Comparison of ENCODE assay signal across 18 cellular contexts in the genomic region with DNA sequence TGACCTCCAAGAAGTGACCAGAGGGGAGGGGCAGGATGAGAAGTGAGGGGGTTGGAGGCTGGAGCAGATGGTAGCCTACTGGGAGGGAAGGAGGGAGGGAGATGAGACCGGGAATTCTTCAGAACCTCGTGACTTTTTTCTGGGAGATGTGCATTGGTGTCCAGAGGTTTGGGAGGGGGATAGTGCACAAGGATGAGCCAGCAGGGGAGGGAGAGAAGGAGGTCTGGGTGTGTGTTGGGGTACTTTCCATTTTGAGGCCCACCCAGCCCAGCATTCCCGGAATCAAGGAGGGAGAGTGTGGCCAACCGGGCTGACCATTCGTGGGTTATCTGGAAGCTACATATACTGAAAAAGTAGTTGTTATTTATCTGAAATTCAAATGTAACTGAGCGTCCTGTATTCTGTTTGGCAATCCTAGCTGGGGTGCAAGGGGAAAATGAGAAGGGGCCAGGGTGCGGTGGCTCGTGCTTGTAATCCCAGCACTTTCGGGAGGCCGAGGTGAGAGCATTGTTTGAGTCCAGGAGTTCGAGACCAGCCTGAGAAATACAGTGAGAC. TPM values are rescaled to one million over a fixed set of nuclear protein-coding genes. Genes with fewer than 3 reads are reported as not detected.
DNase-seq lines count a peak whose midpoint lies in the region; ATAC-seq, FAIRE-seq and TF ChIP-seq lines count a peak whose summit lies in the region.
"Had no signal": no experiment of that assay in that cellular context is flagged by ENCODE, and none has a peak within 500 bp of the region (broad histone marks: within the 10 kb centered on the region; RNA-seq: fewer than 3 reads in every experiment).

No MANE protein-coding gene starts in this region.

- WGBS in HepG2 (ENCODE audit: low lambda C conversion rate): 68% methylated on average over 11 of the region's 11 CpGs

- H3K4me1 Mint-ChIP-seq in activated B cell treated with CpG ODN at 0.5 μM for 24 hours: peaks cover 67% of the 10 kb centered on the region
- H3K4me1 Mint-ChIP-seq in stimulated activated memory B cell treated with anti-CD40 and anti-IgM and Interleukin-4, amounts not matched to agents 10 μg/mL and 1 μg/mL and 100 μg/mL, for 72 hours: peaks cover 79% of the 10 kb centered on the region

- H2AFZ ChIP-seq in HepG2 (ENCODE audit: low read length): no peak overlapping the region

- POLR2A ChIA-PET in activated B cell treated with CpG ODN at 0.5 μM for 24 hours (lab: Charles Lee): interaction anchor here (0.6 kb wide), 1 partner anchor 32 kb away, joined by 3 read pairs; no protein-coding TSS in a partner anchor
- POLR2A ChIA-PET in HepG2 (lab: Yijun Ruan, JAX): interaction anchor here (1.0 to 8.0 kb wide), 7 partner anchors 9 to 352 kb away, joined by 3 to 278 read pairs (median 5); a partner anchor contains a TSS

- intact Hi-C loops in activated B cell treated with CpG ODN at 0.5 μM for 24 hours (cut with micrococcal nuclease) (no loop called here), HepG2 (cut with micrococcal nuclease; ENCODE audit: unreplicated experiment) (no loop called here), head of caudate nucleus (cut with DNase I) (no loop called here), gastrocnemius medialis (cut with DNase I; ENCODE audit: low total_unique reads) (no loop called here)

- FAIRE-seq in HepG2 (lab: Jason Lieb, UNC): no peak
- FAIRE-seq: H54 had no signal

- TF ChIP-seq EP300 in HepG2 (IDR thresholded peaks at IDR 0.05; ENCODE audit: low read depth in 2 of 2, low read length in 2 of 2) (no peak), HepG2 (CRISPR knock-in tag; IDR thresholded peaks at IDR 0.05; ENCODE audit: borderline replicate concordance) (no peak)

- in situ Hi-C loops in HepG2 (cut with HindIII; ENCODE audit: extremely low pct_ligation_motif_present, low pct_unique_long_range_greater_than_20kb): no loop called here
- in situ Hi-C loops in gastrocnemius medialis (cut with MboI; ENCODE audit: low sequenced_read_pairs in 4 of 4): loop anchor here in 2 of 4 donors (25.0 kb wide), 2 partner anchors 212 to 337 kb away; a partner anchor contains a TSS

- no peak for TF ChIP-seq RAD21 in HepG2 (CRISPR knock-in tag; IDR thresholded peaks at IDR 0.05)

- H4K20me1 ChIP-seq in HepG2 (ENCODE audit: insufficient read depth, low read length): peaks cover 6% of the 10 kb centered on the region

- TF ChIP-seq POLR2A in HepG2 (IDR thresholded peaks at IDR 0.05; ENCODE audit: insufficient read depth in 1 of 2, low read depth in 2 of 2, low read length in 2 of 2) (no peak), gastrocnemius medialis (IDR thresholded peaks at IDR 0.05) (no peak)

- H3K9ac ChIP-seq in HepG2 (ENCODE audit: insufficient read depth, low read depth, low read length): peak overlapping the region; percentile 70

- DNase-seq in activated B cell treated with CpG ODN at 0.5 μM for 24 hours: no peak
- DNase-seq in HepG2 (ENCODE audit: low spot score): no peak
- no peak for DNase-seq in head of caudate nucleus
- no peak for DNase-seq in gastrocnemius medialis
- DNase-seq: activated CD8-positive, alpha-beta T cell treated with anti-CD3 and anti-CD28 coated beads, Interleukin-2, amount 10 ng/mL, durations not matched to agents 7 days and 5 days; activated T-cell treated with anti-CD3 and anti-CD28 coated beads, Interleukin-2, amount 50 U/mL, for 72 hours; Calu3; cortex of kidney; NCI-H1436 treated with DMSO at 0.1 percent for 48 hours; NCI-H2171 treated with DMSO at 0.1 percent for 48 hours had no signal

- H3K4me3 ChIP-seq in HepG2 (replicated peaks in 1 of 3; ENCODE audit: insufficient read depth in 1 of 3, low read depth in 2 of 3, low read length in 3 of 3) (peak overlapping the region in 1 of 3 experiments; percentile 58; a peak in 1 of 6 replicates), gastrocnemius medialis (no peak overlapping the region)
- H3K4me3 ChIP-seq: ovary, SK-N-MC had no signal

- H3K36me3 Mint-ChIP-seq in activated B cell treated with CpG ODN at 0.5 μM for 24 hours (ENCODE audit: low read depth): peaks cover 4% of the 10 kb centered on the region
- H3K36me3 Mint-ChIP-seq in stimulated activated memory B cell treated with anti-CD40 and anti-IgM and Interleukin-4, amounts not matched to agents 10 μg/mL and 1 μg/mL and 100 μg/mL, for 72 hours: peaks cover 4% of the 10 kb centered on the region
- H3K36me3 Mint-ChIP-seq: activated naive CD4-positive, alpha-beta T cell treated with anti-CD3 and anti-CD28 coated beads, Interleukin-2, amount 50 U/mL, for 72 hours; WTC11 had no signal

- H3K27me3 ChIP-seq in HepG2 (ENCODE audit: control insufficient read depth in 1 of 2, insufficient read depth in 2 of 2, low read length in 2 of 2) (peaks cover 0 to 3% of the 10 kb centered on the region in 2 experiments; a peak in 1 of 5 replicates), gastrocnemius medialis (no peaks in the 10 kb centered on the region)
- H3K27me3 ChIP-seq: ovary had no signal

- H3K27ac Mint-ChIP-seq in activated B cell treated with CpG ODN at 0.5 μM for 24 hours: peak overlapping the region; percentile 80
- peak overlapping the region; percentile 43 for H3K27ac Mint-ChIP-seq in stimulated activated memory B cell treated with anti-CD40 and anti-IgM and Interleukin-4, amounts not matched to agents 10 μg/mL and 1 μg/mL and 100 μg/mL, for 72 hours
- H3K27ac Mint-ChIP-seq: activated CD8-positive, alpha-beta T cell treated with anti-CD3 and anti-CD28 coated beads, Interleukin-2, amount 10 ng/mL, durations not matched to agents 7 days and 5 days; activated T-cell treated with anti-CD3 and anti-CD28 coated beads, Interleukin-2, amount 50 U/mL, for 72 hours; T-helper 2 cell treated with Interferon-gamma antibody and Interleukin-4, amounts not matched to agents 5 μg/mL and 100 μg/mL, for 36 hours; WTC11 had no signal

- H3K4me1 ChIP-seq in HepG2 (ENCODE audit: insufficient read depth, low read length) (peaks cover 91% of the 10 kb centered on the region), gastrocnemius medialis (no peaks in the 10 kb centered on the region)

- H3K36me3 ChIP-seq in HepG2 (replicated peaks in 1 of 2; ENCODE audit: control insufficient read depth in 1 of 2, insufficient read depth in 2 of 2, low read length in 2 of 2): no peaks in the 10 kb centered on the region
- H3K36me3 ChIP-seq in gastrocnemius medialis: no peaks in the 10 kb centered on the region
- H3K36me3 ChIP-seq: ovary had no signal

- H3K9me3 ChIP-seq in HepG2 (ENCODE audit: low read length) (no peaks in the 10 kb centered on the region), gastrocnemius medialis (no peaks in the 10 kb centered on the region)
- H3K9me3 ChIP-seq: ovary had no signal

- H3K4me3 Mint-ChIP-seq in activated B cell treated with CpG ODN at 0.5 μM for 24 hours: no peak overlapping the region
- H3K4me3 Mint-ChIP-seq in stimulated activated memory B cell treated with anti-CD40 and anti-IgM and Interleukin-4, amounts not matched to agents 10 μg/mL and 1 μg/mL and 100 μg/mL, for 72 hours: no peak overlapping the region
- H3K4me3 Mint-ChIP-seq: activated CD8-positive, alpha-beta T cell treated with anti-CD3 and anti-CD28 coated beads, Interleukin-2, amount 10 ng/mL, durations not matched to agents 7 days and 5 days; activated T-cell treated with anti-CD3 and anti-CD28 coated beads, Interleukin-2, amount 50 U/mL, for 72 hours; T-helper 2 cell treated with Interferon-gamma antibody and Interleukin-4, amounts not matched to agents 5 μg/mL and 100 μg/mL, for 36 hours; WTC11 had no signal

- no peak for TF ChIP-seq CTCF in activated B cell treated with CpG ODN at 0.5 μM for 24 hours (IDR thresholded peaks at IDR 0.05)
- no peak for TF ChIP-seq CTCF in HepG2 (CRISPR knock-in tag; IDR thresholded peaks at IDR 0.05)
- no peak for TF ChIP-seq CTCF in gastrocnemius medialis (IDR thresholded peaks at IDR 0.05 in 4 of 5, conservative IDR thresholded peaks at IDR 0.05 in 1 of 5)

- no peaks in the 10 kb centered on the region for H3K27me3 Mint-ChIP-seq in activated B cell treated with CpG ODN at 0.5 μM for 24 hours
- H3K27me3 Mint-ChIP-seq in stimulated activated memory B cell treated with anti-CD40 and anti-IgM and Interleukin-4, amounts not matched to agents 10 μg/mL and 1 μg/mL and 100 μg/mL, for 72 hours: no peaks in the 10 kb centered on the region

- peak overlapping the region; percentile 90; the same call in 1 of the 2 replicates for H3K4me2 ChIP-seq in HepG2 (ENCODE audit: low read depth, low read length)

- peaks cover 14% of the 10 kb centered on the region for H3K79me2 ChIP-seq in HepG2 (ENCODE audit: insufficient read depth, low read length)

- no TSS peak for BruUV-seq in HepG2 (replicated peaks; lab: Mats Ljungman, UMichigan)

- ATAC-seq in activated B cell treated with CpG ODN at 0.5 μM for 24 hours (ENCODE audit: low read depth) (no peak), HepG2 (no peak), gastrocnemius medialis (no peak)
- no peak for ATAC-seq in stimulated activated memory B cell treated with anti-CD40 and anti-IgM and Interleukin-4, amounts not matched to agents 10 μg/mL and 1 μg/mL and 100 μg/mL, for 72 hours
- ATAC-seq: activated CD8-positive, alpha-beta T cell treated with anti-CD3 and anti-CD28 coated beads, Interleukin-2, amount 10 ng/mL, durations not matched to agents 7 days and 5 days; activated naive CD4-positive, alpha-beta T cell treated with anti-CD3 and anti-CD28 coated beads, Interleukin-2, amount 50 U/mL, for 72 hours; activated T-cell treated with anti-CD3 and anti-CD28 coated beads, Interleukin-2, amount 50 U/mL, for 72 hours; WTC11 had no signal

- H3K9me3 Mint-ChIP-seq in activated B cell treated with CpG ODN at 0.5 μM for 24 hours: no peaks in the 10 kb centered on the region
- H3K9me3 Mint-ChIP-seq in stimulated activated memory B cell treated with anti-CD40 and anti-IgM and Interleukin-4, amounts not matched to agents 10 μg/mL and 1 μg/mL and 100 μg/mL, for 72 hours: no peaks in the 10 kb centered on the region
- H3K9me3 Mint-ChIP-seq: activated naive CD4-positive, alpha-beta T cell treated with anti-CD3 and anti-CD28 coated beads, Interleukin-2, amount 50 U/mL, for 72 hours; activated T-cell treated with anti-CD3 and anti-CD28 coated beads, Interleukin-2, amount 50 U/mL, for 72 hours; T-helper 2 cell treated with Interferon-gamma antibody and Interleukin-4, amounts not matched to agents 5 μg/mL and 100 μg/mL, for 36 hours had no signal

- H3K27ac ChIP-seq in HepG2 (ENCODE audit: extremely low read length, insufficient read depth, low read length) (peak overlapping the region; percentile 90), gastrocnemius medialis (no peak overlapping the region)
- H3K27ac ChIP-seq: SK-N-MC had no signal

- CTCF ChIA-PET in activated B cell treated with CpG ODN at 0.5 μM for 24 hours (lab: Charles Lee): interaction anchor here (1.1 kb wide), 1 partner anchor 13 kb away, joined by 3 read pairs; a partner anchor contains a TSS
- CTCF ChIA-PET in HepG2 (lab: Yijun Ruan, JAX; ENCODE audit: low intra/inter-chr PET ratio, low total read pairs): no interaction called here

RNA-seq across cellular contexts. Expression of a gene that starts 4.3 kb away (rescaled TPM):
- 0.44 and 0.53 TPM in 2 replicates for total RNA-seq in activated B cell treated with CpG ODN at 0.5 μM for 24 hours
- total RNA-seq in HepG2 (2016; rRNA removed; fragmentation: Illumina TruSeq; extraction: Trizol): 700 and 1,455 TPM in 2 replicates
- total RNA-seq in HepG2 (2016; cell fraction: cytosol; rRNA removed; fragmentation: Illumina TruSeq; extraction: Trizol; ENCODE audit: low read depth): 160 and 192 TPM in 2 replicates
- 643 and 1,412 TPM in 2 replicates for total RNA-seq in HepG2 (2016; cell fraction: insoluble cytoplasmic fraction; rRNA removed; fragmentation: Illumina TruSeq; extraction: Trizol)
- total RNA-seq in HepG2 (2016; cell fraction: membrane; rRNA removed; fragmentation: Illumina TruSeq; extraction: Trizol): 268 and 291 TPM in 2 replicates
- 1,410 and 1,846 TPM in 2 replicates for total RNA-seq in HepG2 (2016; cell fraction: nucleus; rRNA removed; fragmentation: Illumina TruSeq; extraction: Trizol)
- polyA plus RNA-seq in HepG2 (2011; rRNA removed): 6,272 and 9,798 TPM in 2 replicates
- 4,601 and 7,618 TPM in 2 replicates for polyA plus RNA-seq in HepG2 (2011; cell fraction: cytosol; rRNA removed)
- polyA plus RNA-seq in HepG2 (2011; cell fraction: nucleus; rRNA removed): 6,023 and 6,891 TPM in 2 replicates
- polyA plus RNA-seq in HepG2 (2012): 3,859 and 6,494 TPM in 2 replicates
- 195 and 210 TPM in 2 replicates for polyA plus RNA-seq in HepG2 (2016; cell fraction: cytosol; fragmentation: Illumina TruSeq; extraction: Trizol; ENCODE audit: low read depth)
- polyA plus RNA-seq in HepG2 (2016; cell fraction: insoluble cytoplasmic fraction; fragmentation: Illumina TruSeq; extraction: Trizol; ENCODE audit: low read depth): 903 and 1,023 TPM in 2 replicates
- polyA plus RNA-seq in HepG2 (2016; cell fraction: membrane; fragmentation: Illumina TruSeq; extraction: Trizol; ENCODE audit: low read depth): 286 and 340 TPM in 2 replicates
- 3,631 and 3,793 TPM in 2 replicates for polyA plus RNA-seq in HepG2 (2016; cell fraction: nucleus; fragmentation: Illumina TruSeq; extraction: Trizol; ENCODE audit: insufficient read depth, low read depth)
- polyA minus RNA-seq in HepG2 (2011; rRNA and poly(A)+ RNA removed; ENCODE audit: low replicate concordance): 785 and 9,683 TPM in 2 replicates
- polyA minus RNA-seq in HepG2 (2011; cell fraction: cytosol; rRNA and poly(A)+ RNA removed): 2,000 and 4,520 TPM in 2 replicates
- 1,680 and 2,385 TPM in 2 replicates for polyA minus RNA-seq in HepG2 (2011; cell fraction: nucleus; rRNA and poly(A)+ RNA removed)
- total RNA-seq in gastrocnemius medialis: 100 to 1,000 TPM in 1 of 4 donors, 10 to 100 TPM in 3; 25.9 to 121 (median 70.6) TPM

RNA-seq across cellular contexts. Expression of a gene that starts 12.7 kb away (rescaled TPM):
- total RNA-seq in activated B cell treated with CpG ODN at 0.5 μM for 24 hours (53.5 and 55.6 TPM in 2 replicates), HepG2 (2016; rRNA removed; fragmentation: Illumina TruSeq; extraction: Trizol) (24.1 and 36.4 TPM in 2 replicates), gastrocnemius medialis (10 to 100 TPM; 22.6 to 40.3 (median 32.3) TPM)
- total RNA-seq in HepG2 (2016; cell fraction: cytosol; rRNA removed; fragmentation: Illumina TruSeq; extraction: Trizol; ENCODE audit: low read depth): 38.0 and 46.7 TPM in 2 replicates
- 17.4 and 36.4 TPM in 2 replicates for total RNA-seq in HepG2 (2016; cell fraction: insoluble cytoplasmic fraction; rRNA removed; fragmentation: Illumina TruSeq; extraction: Trizol)
- 50.7 and 59.0 TPM in 2 replicates for total RNA-seq in HepG2 (2016; cell fraction: membrane; rRNA removed; fragmentation: Illumina TruSeq; extraction: Trizol)
- 28.9 and 37.5 TPM in 2 replicates for total RNA-seq in HepG2 (2016; cell fraction: nucleus; rRNA removed; fragmentation: Illumina TruSeq; extraction: Trizol)
- polyA plus RNA-seq in HepG2 (2011; rRNA removed): 63.0 and 69.7 TPM in 2 replicates
- 52.1 and 59.5 TPM in 2 replicates for polyA plus RNA-seq in HepG2 (2011; cell fraction: cytosol; rRNA removed)
- 207 and 243 TPM in 2 replicates for polyA plus RNA-seq in HepG2 (2011; cell fraction: nucleus; rRNA removed)
- polyA plus RNA-seq in HepG2 (2012): 28.8 and 45.1 TPM in 2 replicates
- polyA plus RNA-seq in HepG2 (2016; cell fraction: cytosol; fragmentation: Illumina TruSeq; extraction: Trizol; ENCODE audit: low read depth): 45.8 and 48.0 TPM in 2 replicates
- 22.1 and 29.5 TPM in 2 replicates for polyA plus RNA-seq in HepG2 (2016; cell fraction: insoluble cytoplasmic fraction; fragmentation: Illumina TruSeq; extraction: Trizol; ENCODE audit: low read depth)
- polyA plus RNA-seq in HepG2 (2016; cell fraction: membrane; fragmentation: Illumina TruSeq; extraction: Trizol; ENCODE audit: low read depth): 52.9 and 59.3 TPM in 2 replicates
- 87.3 and 93.9 TPM in 2 replicates for polyA plus RNA-seq in HepG2 (2016; cell fraction: nucleus; fragmentation: Illumina TruSeq; extraction: Trizol; ENCODE audit: insufficient read depth, low read depth)
- 154 and 189 TPM in 2 replicates for polyA minus RNA-seq in HepG2 (2011; rRNA and poly(A)+ RNA removed; ENCODE audit: low replicate concordance)
- 18.7 and 18.9 TPM in 2 replicates for polyA minus RNA-seq in HepG2 (2011; cell fraction: cytosol; rRNA and poly(A)+ RNA removed)
- polyA minus RNA-seq in HepG2 (2011; cell fraction: nucleus; rRNA and poly(A)+ RNA removed): 28.3 and 32.7 TPM in 2 replicates

RNA-seq across cellular contexts. Expression of a gene that starts 14.8 kb away (rescaled TPM):
- total RNA-seq in activated B cell treated with CpG ODN at 0.5 μM for 24 hours (94.7 and 101 TPM in 2 replicates), HepG2 (2016; rRNA removed; fragmentation: Illumina TruSeq; extraction: Trizol) (24.1 and 32.5 TPM in 2 replicates), gastrocnemius medialis (100 to 1,000 TPM; 130 to 237 (median 178) TPM)
- total RNA-seq in HepG2 (2016; cell fraction: cytosol; rRNA removed; fragmentation: Illumina TruSeq; extraction: Trizol; ENCODE audit: low read depth): 14.5 and 17.4 TPM in 2 replicates
- total RNA-seq in HepG2 (2016; cell fraction: insoluble cytoplasmic fraction; rRNA removed; fragmentation: Illumina TruSeq; extraction: Trizol): 21.0 and 35.2 TPM in 2 replicates
- total RNA-seq in HepG2 (2016; cell fraction: membrane; rRNA removed; fragmentation: Illumina TruSeq; extraction: Trizol): 24.2 and 24.9 TPM in 2 replicates
- 15.8 and 19.9 TPM in 2 replicates for total RNA-seq in HepG2 (2016; cell fraction: nucleus; rRNA removed; fragmentation: Illumina TruSeq; extraction: Trizol)
- polyA plus RNA-seq in HepG2 (2011; rRNA removed): 33.2 and 39.4 TPM in 2 replicates
- polyA plus RNA-seq in HepG2 (2011; cell fraction: cytosol; rRNA removed): 27.2 and 31.9 TPM in 2 replicates
- 93.2 and 99.5 TPM in 2 replicates for polyA plus RNA-seq in HepG2 (2011; cell fraction: nucleus; rRNA removed)
- 45.5 and 60.4 TPM in 2 replicates for polyA plus RNA-seq in HepG2 (2012)
- 20.7 and 22.0 TPM in 2 replicates for polyA plus RNA-seq in HepG2 (2016; cell fraction: cytosol; fragmentation: Illumina TruSeq; extraction: Trizol; ENCODE audit: low read depth)
- 32.6 and 39.0 TPM in 2 replicates for polyA plus RNA-seq in HepG2 (2016; cell fraction: insoluble cytoplasmic fraction; fragmentation: Illumina TruSeq; extraction: Trizol; ENCODE audit: low read depth)
- 29.2 and 30.7 TPM in 2 replicates for polyA plus RNA-seq in HepG2 (2016; cell fraction: membrane; fragmentation: Illumina TruSeq; extraction: Trizol; ENCODE audit: low read depth)
- polyA plus RNA-seq in HepG2 (2016; cell fraction: nucleus; fragmentation: Illumina TruSeq; extraction: Trizol; ENCODE audit: insufficient read depth, low read depth): 79.8 and 91.2 TPM in 2 replicates
- 17.1 and 24.3 TPM in 2 replicates for polyA minus RNA-seq in HepG2 (2011; rRNA and poly(A)+ RNA removed; ENCODE audit: low replicate concordance)
- polyA minus RNA-seq in HepG2 (2011; cell fraction: cytosol; rRNA and poly(A)+ RNA removed): 14.9 and 15.0 TPM in 2 replicates
- polyA minus RNA-seq in HepG2 (2011; cell fraction: nucleus; rRNA and poly(A)+ RNA removed): 19.4 and 20.3 TPM in 2 replicates

RNA-seq across cellular contexts. Expression of a gene that starts 42.5 kb away (rescaled TPM):
- 18.7 and 22.6 TPM in 2 replicates for total RNA-seq in activated B cell treated with CpG ODN at 0.5 μM for 24 hours
- total RNA-seq in HepG2 (2016; rRNA removed; fragmentation: Illumina TruSeq; extraction: Trizol): 0.60 and 1.0 TPM in 2 replicates
- total RNA-seq in HepG2 (2016; cell fraction: cytosol; rRNA removed; fragmentation: Illumina TruSeq; extraction: Trizol; ENCODE audit: low read depth): 0.61 and 1.1 TPM in 2 replicates
- total RNA-seq in HepG2 (2016; cell fraction: insoluble cytoplasmic fraction; rRNA removed; fragmentation: Illumina TruSeq; extraction: Trizol): 0.82 and 1.2 TPM in 2 replicates
- total RNA-seq in HepG2 (2016; cell fraction: membrane; rRNA removed; fragmentation: Illumina TruSeq; extraction: Trizol): 1.00 and 1.4 TPM in 2 replicates
- total RNA-seq in HepG2 (2016; cell fraction: nucleus; rRNA removed; fragmentation: Illumina TruSeq; extraction: Trizol): 0.81 and 1.2 TPM in 2 replicates
- 1.8 and 2.2 TPM in 2 replicates for polyA plus RNA-seq in HepG2 (2011; rRNA removed)
- polyA plus RNA-seq in HepG2 (2011; cell fraction: cytosol; rRNA removed): 0.97 and 1.7 TPM in 2 replicates
- 2.5 and 3.9 TPM in 2 replicates for polyA plus RNA-seq in HepG2 (2011; cell fraction: nucleus; rRNA removed)
- polyA plus RNA-seq in HepG2 (2012): 1.7 and 1.9 TPM in 2 replicates
- 0.81 and 0.84 TPM in 2 replicates for polyA plus RNA-seq in HepG2 (2016; cell fraction: cytosol; fragmentation: Illumina TruSeq; extraction: Trizol; ENCODE audit: low read depth)
- 1.0 and 1.5 TPM in 2 replicates for polyA plus RNA-seq in HepG2 (2016; cell fraction: insoluble cytoplasmic fraction; fragmentation: Illumina TruSeq; extraction: Trizol; ENCODE audit: low read depth)
- 0.56 and 0.95 TPM in 2 replicates for polyA plus RNA-seq in HepG2 (2016; cell fraction: membrane; fragmentation: Illumina TruSeq; extraction: Trizol; ENCODE audit: low read depth)
- polyA plus RNA-seq in HepG2 (2016; cell fraction: nucleus; fragmentation: Illumina TruSeq; extraction: Trizol; ENCODE audit: insufficient read depth, low read depth): 1.2 and 2.2 TPM in 2 replicates
- 2.2 and 18.7 TPM in 2 replicates for polyA minus RNA-seq in HepG2 (2011; rRNA and poly(A)+ RNA removed; ENCODE audit: low replicate concordance)
- 0.70 and 0.89 TPM in 2 replicates for polyA minus RNA-seq in HepG2 (2011; cell fraction: cytosol; rRNA and poly(A)+ RNA removed)
- 2.1 and 2.3 TPM in 2 replicates for polyA minus RNA-seq in HepG2 (2011; cell fraction: nucleus; rRNA and poly(A)+ RNA removed)
- not detected for total RNA-seq in gastrocnemius medialis

RNA-seq across cellular contexts. Expression of a gene that starts 47.8 kb away (rescaled TPM):
- total RNA-seq in activated B cell treated with CpG ODN at 0.5 μM for 24 hours (105 and 121 TPM in 2 replicates), HepG2 (2016; rRNA removed; fragmentation: Illumina TruSeq; extraction: Trizol) (not detected in 2 replicates), gastrocnemius medialis (1 to 10 TPM in 2 of 4 donors, under 1 TPM in 2; 0.63 to 1.8 (median 0.96) TPM)
- total RNA-seq in HepG2 (2016; cell fraction: cytosol; rRNA removed; fragmentation: Illumina TruSeq; extraction: Trizol; ENCODE audit: low read depth): not detected in 2 replicates
- total RNA-seq in HepG2 (2016; cell fraction: insoluble cytoplasmic fraction; rRNA removed; fragmentation: Illumina TruSeq; extraction: Trizol): not detected in 2 replicates
- total RNA-seq in HepG2 (2016; cell fraction: membrane; rRNA removed; fragmentation: Illumina TruSeq; extraction: Trizol): not detected in 2 replicates
- not detected in 2 replicates for total RNA-seq in HepG2 (2016; cell fraction: nucleus; rRNA removed; fragmentation: Illumina TruSeq; extraction: Trizol)
- polyA plus RNA-seq in HepG2 (2011; rRNA removed): not detected in 2 replicates
- not detected in 2 replicates for polyA plus RNA-seq in HepG2 (2011; cell fraction: cytosol; rRNA removed)
- 0.05 TPM in 1 of 2 replicates, not detected in the other for polyA plus RNA-seq in HepG2 (2011; cell fraction: nucleus; rRNA removed)
- polyA plus RNA-seq in HepG2 (2012): not detected in 2 replicates
- polyA plus RNA-seq in HepG2 (2016; cell fraction: cytosol; fragmentation: Illumina TruSeq; extraction: Trizol; ENCODE audit: low read depth): not detected in 2 replicates
- not detected in 2 replicates for polyA plus RNA-seq in HepG2 (2016; cell fraction: insoluble cytoplasmic fraction; fragmentation: Illumina TruSeq; extraction: Trizol; ENCODE audit: low read depth)
- not detected in 2 replicates for polyA plus RNA-seq in HepG2 (2016; cell fraction: membrane; fragmentation: Illumina TruSeq; extraction: Trizol; ENCODE audit: low read depth)
- not detected in 2 replicates for polyA plus RNA-seq in HepG2 (2016; cell fraction: nucleus; fragmentation: Illumina TruSeq; extraction: Trizol; ENCODE audit: insufficient read depth, low read depth)
- polyA minus RNA-seq in HepG2 (2011; rRNA and poly(A)+ RNA removed; ENCODE audit: low replicate concordance): not detected in 2 replicates
- not detected in 2 replicates for polyA minus RNA-seq in HepG2 (2011; cell fraction: cytosol; rRNA and poly(A)+ RNA removed)
- polyA minus RNA-seq in HepG2 (2011; cell fraction: nucleus; rRNA and poly(A)+ RNA removed): not detected in 2 replicates
- total RNA-seq: MCF 10A had no signal

Comparison
In these comparisons a context has a peak if more than half of its experiments do, and no peak if none do; other contexts are left out.
1. RNA of a gene that starts 4.3 kb away (total RNA-seq): 160 to 1,846 TPM in HepG2 and 25.9 to 121 TPM in gastrocnemius medialis; 0.44 to 0.53 TPM in activated B cell treated with CpG ODN at 0.5 μM for 24 hours; every median in the first group is over 10 times any median in the second.